In the genomic region with DNA sequence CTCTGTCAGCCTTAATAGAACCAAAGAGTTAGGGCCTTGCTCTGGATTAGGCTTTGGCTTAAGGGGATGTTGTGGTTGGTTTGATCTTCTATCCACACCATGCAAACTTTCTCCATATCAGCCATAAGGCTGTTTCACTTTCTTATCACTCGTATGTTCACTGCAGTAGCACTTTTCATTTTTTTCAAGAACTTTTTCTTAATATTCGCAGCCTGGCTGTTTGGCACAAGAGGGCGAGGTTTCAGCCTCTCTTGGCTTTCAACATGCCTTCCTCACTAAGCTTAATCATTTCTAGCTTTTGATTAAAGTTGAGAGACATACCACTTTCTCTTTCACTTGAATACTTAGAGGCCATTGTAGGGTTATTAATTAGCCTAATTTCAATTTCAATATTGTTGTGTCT, we compare ENCODE assay signal across 9 cellular contexts.
A peak's percentile ranks its signal among the peaks of the same experiment; 100 is the strongest.
DNase-seq lines count a peak whose midpoint lies in the region; ATAC-seq lines count a peak whose summit lies in the region.
"Had no signal": no experiment of that assay in that cellular context is flagged by ENCODE, and none has a peak within 500 bp of the region (broad histone marks: within the 10 kb centered on the region; RNA-seq: fewer than 3 reads in every experiment).

No MANE protein-coding gene starts in this region.

- DNase-seq in central memory CD4-positive, alpha-beta T cell = peak; percentile 14
- DNase-seq in stimulated activated CD4-positive, alpha-beta T cell treated with anti-CD3 and anti-CD28 coated beads, Interleukin-2, amount 100 ng/mL, for 24 hours = no peak
- no peak for DNase-seq in posterior vena cava (ENCODE audit: low spot score)
- DNase-seq: activated gamma-delta T cell treated with Interleukin-2 at 50 U/mL for 16 hours had no signal

- intact Hi-C loops in posterior vena cava (cut with DNase I) = no loop called here

- ATAC-seq in GM18508 (IDR thresholded peaks at IDR 0.05; ENCODE audit: insufficient read depth, unreplicated experiment) (peak; percentile 81), GM19463 (IDR thresholded peaks at IDR 0.05; ENCODE audit: unreplicated experiment) (peak; percentile 89), HG03139 (IDR thresholded peaks at IDR 0.05; ENCODE audit: unreplicated experiment) (peak; percentile 73), HG02588 (IDR thresholded peaks at IDR 0.05; ENCODE audit: unreplicated experiment) (no peak)
- ATAC-seq: Panc1 had no signal
